12 cellular contexts compared by ENCODE assay signal in the genomic region with DNA sequence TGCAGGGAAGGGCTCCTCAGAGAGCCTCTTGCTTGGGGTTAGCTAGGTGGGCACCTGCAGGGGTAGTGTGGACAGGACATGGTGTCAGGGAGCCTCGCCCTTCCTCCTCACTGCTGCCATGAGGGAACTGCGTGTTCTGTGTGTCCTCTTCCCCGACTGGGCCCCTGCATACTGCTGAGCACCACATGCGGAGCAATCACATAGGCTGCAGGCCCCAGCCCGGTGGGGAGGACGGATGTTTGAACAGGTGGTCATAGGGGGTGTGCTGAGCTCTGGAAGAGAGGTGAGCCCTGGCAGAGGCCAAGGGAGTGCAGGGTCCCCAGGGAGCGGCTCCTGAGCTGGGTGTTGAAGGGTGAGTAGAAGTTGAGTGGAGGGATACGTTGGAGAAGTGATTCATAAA. TPM values are rescaled to one million over a fixed set of nuclear protein-coding genes. Genes with fewer than 3 reads are reported as not detected.
DNase-seq lines count a peak whose midpoint lies in the region; ATAC-seq and TF ChIP-seq lines count a peak whose summit lies in the region.
"Had no signal": no experiment of that assay in that cellular context is flagged by ENCODE, and none has a peak within 500 bp of the region (broad histone marks: within the 10 kb centered on the region; RNA-seq: fewer than 3 reads in every experiment).

No MANE protein-coding gene starts in this region.

- peaks cover 0 to 38% of the 10 kb centered on the region in 2 experiments; a peak in 1 of 3 replicates for H3K36me3 ChIP-seq in HEK293 (ENCODE audit: control insufficient read depth in 2 of 2, insufficient read depth in 1 of 2, low read length in 2 of 2)
- peaks cover 4 to 98% (median 94%) of the 10 kb centered on the region in 6 donors for H3K36me3 ChIP-seq in spleen
- H3K36me3 ChIP-seq in esophagus squamous epithelium = peaks cover 36 to 97% (median 55%) of the 10 kb centered on the region in 3 donors
- H3K36me3 ChIP-seq in Peyer's patch = peaks cover 0 to 77% (median 0%) of the 10 kb centered on the region in 3 donors

- TF ChIP-seq CTCF in HEK293 (tag by site-specific recombination; IDR thresholded peaks at IDR 0.05) = no peak
- TF ChIP-seq CTCF in chondrocyte (IDR thresholded peaks at IDR 0.05) = no peak
- no peak for TF ChIP-seq CTCF in spleen (IDR thresholded peaks at IDR 0.05 in 8 of 11, conservative IDR thresholded peaks at IDR 0.05 in 3 of 11)
- TF ChIP-seq CTCF in esophagus squamous epithelium (IDR thresholded peaks at IDR 0.05) = no peak
- TF ChIP-seq CTCF in Peyer's patch (IDR thresholded peaks at IDR 0.05) = no peak

- 85 to 99% (median 93%) methylated on average over 6 to 8 of the region's 8 CpGs for whole genome bisulfite sequencing in spleen, 5 donors
- 82 to 97% methylated on average over 3 to 5 of the region's 8 CpGs for WGBS in esophagus squamous epithelium, 2 donors

- H3K27ac ChIP-seq in HEK293 (ENCODE audit: extremely low read depth, low read depth, low read length) (no peak overlapping the region), spleen (no peak overlapping the region), esophagus squamous epithelium (no peak overlapping the region), Peyer's patch (no peak overlapping the region)
- H3K27ac ChIP-seq: BLaER1 treated with 17β-estradiol and CSF1 and Interleukin-3, amounts not matched to agents 10 nM and 100 nM had no signal

- H3K4me1 ChIP-seq in HEK293 (ENCODE audit: control insufficient read depth, insufficient read depth, low read length) = no peaks in the 10 kb centered on the region
- H3K4me1 ChIP-seq in spleen = no peaks in the 10 kb centered on the region
- no peaks in the 10 kb centered on the region for H3K4me1 ChIP-seq in esophagus squamous epithelium
- H3K4me1 ChIP-seq in Peyer's patch = no peaks in the 10 kb centered on the region

- peaks cover 81% of the 10 kb centered on the region for H3K36me3 Mint-ChIP-seq in activated naive CD8-positive, alpha-beta T cell treated with anti-CD3 and anti-CD28 coated beads, Interleukin-2, amount 10 ng/mL, durations not matched to agents 7 days and 5 days
- peaks cover 70% of the 10 kb centered on the region for H3K36me3 Mint-ChIP-seq in activated naive CD8-positive, alpha-beta T cell treated with anti-CD3 and anti-CD28 coated beads, Interleukin-2, amount 50 U/mL, for 24 hours (ENCODE audit: low read depth)
- peaks cover 45% of the 10 kb centered on the region for H3K36me3 Mint-ChIP-seq in chondrocyte (ENCODE audit: low read depth)

- peaks cover 3% of the 10 kb centered on the region for H3K9me3 Mint-ChIP-seq in activated naive CD8-positive, alpha-beta T cell treated with anti-CD3 and anti-CD28 coated beads, Interleukin-2, amount 10 ng/mL, durations not matched to agents 7 days and 5 days
- H3K9me3 Mint-ChIP-seq in activated naive CD8-positive, alpha-beta T cell treated with anti-CD3 and anti-CD28 coated beads, Interleukin-2, amount 50 U/mL, for 24 hours = no peaks in the 10 kb centered on the region
- H3K9me3 Mint-ChIP-seq in chondrocyte (ENCODE audit: low read depth) = peaks cover 2% of the 10 kb centered on the region

- no peak for DNase-seq in activated naive CD8-positive, alpha-beta T cell treated with anti-CD3 and anti-CD28 coated beads, Interleukin-2, amount 10 ng/mL, durations not matched to agents 7 days and 5 days
- DNase-seq in activated naive CD8-positive, alpha-beta T cell treated with anti-CD3 and anti-CD28 coated beads, Interleukin-2, amount 50 U/mL, for 24 hours = no peak
- peak; percentile 84 for DNase-seq in chondrocyte (ENCODE audit: low spot score)
- peak; percentile 60 for DNase-seq in spleen
- DNase-seq in esophagus squamous epithelium (lab: John Stamatoyannopoulos, UW) = no peak
- DNase-seq in stimulated activated CD4-positive, alpha-beta T cell treated with anti-CD3 and anti-CD28 coated beads, Interleukin-2, amount 100 ng/mL, for 48 hours = no peak
- no peak for DNase-seq in Peyer's patch
- DNase-seq: KG1, NCI-H1092 treated with DMSO at 0.1 percent for 48 hours, NCI-H187 had no signal

- H3K4me3 Mint-ChIP-seq in activated naive CD8-positive, alpha-beta T cell treated with anti-CD3 and anti-CD28 coated beads, Interleukin-2, amount 10 ng/mL, durations not matched to agents 7 days and 5 days = peak overlapping the region; percentile 4
- no peak overlapping the region for H3K4me3 Mint-ChIP-seq in activated naive CD8-positive, alpha-beta T cell treated with anti-CD3 and anti-CD28 coated beads, Interleukin-2, amount 50 U/mL, for 24 hours
- H3K4me3 Mint-ChIP-seq in chondrocyte (ENCODE audit: unreplicated experiment) = no peak overlapping the region

- no peaks in the 10 kb centered on the region for H3K27me3 Mint-ChIP-seq in activated naive CD8-positive, alpha-beta T cell treated with anti-CD3 and anti-CD28 coated beads, Interleukin-2, amount 10 ng/mL, durations not matched to agents 7 days and 5 days
- no peaks in the 10 kb centered on the region for H3K27me3 Mint-ChIP-seq in activated naive CD8-positive, alpha-beta T cell treated with anti-CD3 and anti-CD28 coated beads, Interleukin-2, amount 50 U/mL, for 24 hours
- no peaks in the 10 kb centered on the region for H3K27me3 Mint-ChIP-seq in chondrocyte (ENCODE audit: low read depth)

- POLR2A ChIA-PET in activated naive CD8-positive, alpha-beta T cell treated with anti-CD3 and anti-CD28 coated beads, Interleukin-2, amount 10 ng/mL, durations not matched to agents 7 days and 5 days (lab: Charles Lee) = no interaction called here
- POLR2A ChIA-PET in HEK293 (lab: Yijun Ruan, JAX) = no interaction called here

- no peak for ATAC-seq in activated naive CD8-positive, alpha-beta T cell treated with anti-CD3 and anti-CD28 coated beads, Interleukin-2, amount 10 ng/mL, durations not matched to agents 7 days and 5 days (ENCODE audit: low read depth)
- ATAC-seq in activated naive CD8-positive, alpha-beta T cell treated with anti-CD3 and anti-CD28 coated beads, Interleukin-2, amount 50 U/mL, for 24 hours = no peak

- no peak overlapping the region for H3K27ac Mint-ChIP-seq in activated naive CD8-positive, alpha-beta T cell treated with anti-CD3 and anti-CD28 coated beads, Interleukin-2, amount 10 ng/mL, durations not matched to agents 7 days and 5 days
- no peak overlapping the region for H3K27ac Mint-ChIP-seq in activated naive CD8-positive, alpha-beta T cell treated with anti-CD3 and anti-CD28 coated beads, Interleukin-2, amount 50 U/mL, for 24 hours
- no peak overlapping the region for H3K27ac Mint-ChIP-seq in chondrocyte (ENCODE audit: unreplicated experiment)

- H3K27me3 ChIP-seq in spleen (replicated peaks in 1 of 7) (no peaks in the 10 kb centered on the region), esophagus squamous epithelium (no peaks in the 10 kb centered on the region), Peyer's patch (no peaks in the 10 kb centered on the region)
- H3K27me3 ChIP-seq: BLaER1 treated with 17β-estradiol and CSF1 and Interleukin-3, amounts not matched to agents 10 nM and 100 nM had no signal

- no peak overlapping the region for H3K4me3 ChIP-seq in HEK293 (ENCODE audit: low read depth, low read length)
- H3K4me3 ChIP-seq in spleen = no peak overlapping the region
- H3K4me3 ChIP-seq in esophagus squamous epithelium = no peak overlapping the region
- no peak overlapping the region for H3K4me3 ChIP-seq in Peyer's patch
- H3K4me3 ChIP-seq: BLaER1 treated with 17β-estradiol and CSF1 and Interleukin-3, amounts not matched to agents 10 nM and 100 nM had no signal

- H3K9me3 ChIP-seq in HEK293 (ENCODE audit: control insufficient read depth, insufficient read depth, low read depth, low read length) (no peaks in the 10 kb centered on the region), spleen (peaks cover 0 to 4% (median 0%) of the 10 kb centered on the region in 8 donors), esophagus squamous epithelium (no peaks in the 10 kb centered on the region), Peyer's patch (no peaks in the 10 kb centered on the region)

- CTCF ChIA-PET in HEK293 (lab: Yijun Ruan, JAX) = no interaction called here

- intact Hi-C loops in spleen (cut with DNase I; ENCODE audit: low total_unique reads) = no loop called here
- intact Hi-C loops in esophagus squamous epithelium (cut with DNase I) = no loop called here

- no peak for TF ChIP-seq POLR2A in spleen (IDR thresholded peaks at IDR 0.05)
- no peak for TF ChIP-seq POLR2A in esophagus squamous epithelium (IDR thresholded peaks at IDR 0.05)
- TF ChIP-seq POLR2A in Peyer's patch (IDR thresholded peaks at IDR 0.05) = no peak

- H3K4me1 Mint-ChIP-seq in activated naive CD8-positive, alpha-beta T cell treated with anti-CD3 and anti-CD28 coated beads, Interleukin-2, amount 10 ng/mL, durations not matched to agents 7 days and 5 days = no peaks in the 10 kb centered on the region
- H3K4me1 Mint-ChIP-seq in activated naive CD8-positive, alpha-beta T cell treated with anti-CD3 and anti-CD28 coated beads, Interleukin-2, amount 50 U/mL, for 24 hours = no peaks in the 10 kb centered on the region
- H3K4me1 Mint-ChIP-seq in chondrocyte (ENCODE audit: low read depth) = no peaks in the 10 kb centered on the region

TF ChIP-seq in HEK293, 187 proteins besides CTCF, POLR2A, EP300 and RAD21:
- TF ChIP-seq, protein P1, sequence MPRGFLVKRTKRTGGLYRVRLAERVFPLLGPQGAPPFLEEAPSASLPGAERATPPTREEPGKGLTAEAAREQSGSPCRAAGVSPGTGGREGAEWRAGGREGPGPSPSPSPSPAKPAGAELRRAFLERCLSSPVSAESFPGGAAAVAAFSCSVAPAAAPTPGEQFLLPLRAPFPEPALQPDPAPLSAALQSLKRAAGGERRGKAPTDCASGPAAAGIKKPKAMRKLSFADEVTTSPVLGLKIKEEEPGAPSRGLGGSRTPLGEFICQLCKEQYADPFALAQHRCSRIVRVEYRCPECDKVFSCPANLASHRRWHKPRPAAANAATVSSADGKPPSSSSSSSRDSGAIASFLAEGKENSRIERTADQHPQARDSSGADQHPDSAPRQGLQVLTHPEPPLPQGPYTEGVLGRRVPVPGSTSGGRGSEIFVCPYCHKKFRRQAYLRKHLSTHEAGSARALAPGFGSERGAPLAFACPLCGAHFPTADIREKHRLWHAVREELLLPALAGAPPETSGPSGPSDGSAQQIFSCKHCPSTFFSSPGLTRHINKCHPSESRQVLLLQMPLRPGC (tag by site-specific recombination; IDR thresholded peaks at IDR 0.05) = no peak
- no peak for TF ChIP-seq ZNF404 (tag by site-specific recombination; IDR thresholded peaks at IDR 0.05)
- no peak for TF ChIP-seq ZNF19 (tag by site-specific recombination; IDR thresholded peaks at IDR 0.05; ENCODE audit: low read depth)
- TF ChIP-seq ZIC2 (tag by site-specific recombination; IDR thresholded peaks at IDR 0.05) = peak; percentile 67

RNA-seq across cellular contexts. Expression of a gene that starts 48.3 kb away (rescaled TPM):
- total RNA-seq in activated naive CD8-positive, alpha-beta T cell treated with anti-CD3 and anti-CD28 coated beads, Interleukin-2, amount 10 ng/mL, durations not matched to agents 7 days and 5 days = 100 to 1,000 TPM; 120 to 124 TPM
- total RNA-seq in chondrocyte (68.5 to 73.5 TPM (median 72.6 TPM) in 3 replicates), spleen (100 to 1,000 TPM in 4 of 7 donors, 10 to 100 TPM in 3; 35.6 to 160 (median 125) TPM), esophagus squamous epithelium (10 to 100 TPM in 3 of 4 donors, 1 to 10 TPM in 1; 6.9 to 25.4 (median 18.3) TPM), Peyer's patch (100 to 1,000 TPM in 2 of 4 donors, 10 to 100 TPM in 2; 34.9 to 150 (median 93.3) TPM)
- polyA plus RNA-seq in spleen = 10 to 100 TPM; 27.7 to 95.7 (median 64.5) TPM

Comparison
In these comparisons a context has a peak if more than half of its experiments do, and no peak if none do; other contexts are left out.
1. DNase-seq: peak in chondrocyte (single experiment) and spleen (single experiment); none in activated naive CD8-positive, alpha-beta T cell treated with anti-CD3 and anti-CD28 coated beads, Interleukin-2, amount 10 ng/mL, durations not matched to agents 7 days and 5 days (single experiment), activated naive CD8-positive, alpha-beta T cell treated with anti-CD3 and anti-CD28 coated beads, Interleukin-2, amount 50 U/mL, for 24 hours (single experiment), esophagus squamous epithelium (single experiment), stimulated activated CD4-positive, alpha-beta T cell treated with anti-CD3 and anti-CD28 coated beads, Interleukin-2, amount 100 ng/mL, for 48 hours (0 of 2) and Peyer's patch (0 of 3).